In genomic region chr2:191379375-191379774, GRCh38 we compare ENCODE assay signal across 28 cellular contexts.
"Had no signal": no experiment of that assay in that cellular context is flagged by ENCODE, and none has a peak within 500 bp of the region (broad histone marks: within the 10 kb centered on the region; RNA-seq: fewer than 3 reads in every experiment).

No MANE protein-coding gene starts in this region.

- H3K27me3 ChIP-seq: adrenal gland, body of pancreas, cardiac muscle cell, dorsolateral prefrontal cortex, gastroesophageal sphincter, left lung, neutrophil, ovary, spleen, tibial nerve had no signal

- H3K4me1 ChIP-seq: prostate gland had no signal

- H3K4me3 ChIP-seq: adrenal gland, body of pancreas, cardiac muscle cell, coronary artery, dorsolateral prefrontal cortex, gastroesophageal sphincter, left lung, mucosa of descending colon, ovary, prostate gland, spleen, tibial nerve had no signal

- H3K9me3 Mint-ChIP-seq: activated T-cell treated with anti-CD3 and anti-CD28 coated beads, Interleukin-2, amount 50 U/mL, for 72 hours; nephron progenitor cell had no signal

- H3K4me3 Mint-ChIP-seq: activated CD4-positive, alpha-beta T cell treated with anti-CD3 and anti-CD28 coated beads for 36 hours; activated naive CD8-positive, alpha-beta T cell; activated T-cell treated with anti-CD3 and anti-CD28 coated beads, Interleukin-2, amount 50 U/mL, for 72 hours; nephron progenitor cell had no signal

- ATAC-seq: activated CD4-positive, alpha-beta T cell treated with anti-CD3 and anti-CD28 coated beads for 36 hours; activated T-cell treated with anti-CD3 and anti-CD28 coated beads, Interleukin-2, amount 50 U/mL, for 72 hours; body of pancreas; gastroesophageal sphincter; left lung; mucosa of descending colon had no signal

- DNase-seq: activated CD4-positive, alpha-beta T cell treated with anti-CD3 and anti-CD28 coated beads for 36 hours; activated CD4-positive, CD25-positive, alpha-beta regulatory T cell; activated naive CD4-positive, alpha-beta T cell; activated T-cell treated with anti-CD3 and anti-CD28 coated beads for 4 hours; activated T-cell treated with anti-CD3 and anti-CD28 coated beads, Interleukin-2, amount 50 U/mL, for 72 hours; adrenal gland; aorta; body of pancreas; cerebellar nuclear complex; dorsolateral prefrontal cortex; effector memory CD4-positive, alpha-beta T cell; erythroblast; hippocampal formation; kidney glomerular epithelial cell; left lung; mucosa of descending colon; nephron progenitor cell; ovary; retina; spleen; stimulated activated naive CD4-positive, alpha-beta T cell had no signal

- H3K27ac Mint-ChIP-seq: activated CD4-positive, alpha-beta T cell treated with anti-CD3 and anti-CD28 coated beads for 36 hours; activated naive CD8-positive, alpha-beta T cell; activated T-cell treated with anti-CD3 and anti-CD28 coated beads, Interleukin-2, amount 50 U/mL, for 72 hours; nephron progenitor cell had no signal

- H3K9me3 ChIP-seq: adrenal gland, body of pancreas, gastroesophageal sphincter, left lung, mucosa of descending colon, neutrophil, ovary, prostate gland, spleen, tibial nerve had no signal

- H3K36me3 ChIP-seq: adrenal gland, gastroesophageal sphincter, neutrophil, ovary, prostate gland, spleen, tibial nerve had no signal

- H3K27ac ChIP-seq: adrenal gland, cardiac muscle cell, coronary artery, dorsolateral prefrontal cortex, gastroesophageal sphincter, neutrophil, ovary, prostate gland, spleen, tibial nerve had no signal
